Comparison of ENCODE assay signal across 1 cellular context in the genomic region with DNA sequence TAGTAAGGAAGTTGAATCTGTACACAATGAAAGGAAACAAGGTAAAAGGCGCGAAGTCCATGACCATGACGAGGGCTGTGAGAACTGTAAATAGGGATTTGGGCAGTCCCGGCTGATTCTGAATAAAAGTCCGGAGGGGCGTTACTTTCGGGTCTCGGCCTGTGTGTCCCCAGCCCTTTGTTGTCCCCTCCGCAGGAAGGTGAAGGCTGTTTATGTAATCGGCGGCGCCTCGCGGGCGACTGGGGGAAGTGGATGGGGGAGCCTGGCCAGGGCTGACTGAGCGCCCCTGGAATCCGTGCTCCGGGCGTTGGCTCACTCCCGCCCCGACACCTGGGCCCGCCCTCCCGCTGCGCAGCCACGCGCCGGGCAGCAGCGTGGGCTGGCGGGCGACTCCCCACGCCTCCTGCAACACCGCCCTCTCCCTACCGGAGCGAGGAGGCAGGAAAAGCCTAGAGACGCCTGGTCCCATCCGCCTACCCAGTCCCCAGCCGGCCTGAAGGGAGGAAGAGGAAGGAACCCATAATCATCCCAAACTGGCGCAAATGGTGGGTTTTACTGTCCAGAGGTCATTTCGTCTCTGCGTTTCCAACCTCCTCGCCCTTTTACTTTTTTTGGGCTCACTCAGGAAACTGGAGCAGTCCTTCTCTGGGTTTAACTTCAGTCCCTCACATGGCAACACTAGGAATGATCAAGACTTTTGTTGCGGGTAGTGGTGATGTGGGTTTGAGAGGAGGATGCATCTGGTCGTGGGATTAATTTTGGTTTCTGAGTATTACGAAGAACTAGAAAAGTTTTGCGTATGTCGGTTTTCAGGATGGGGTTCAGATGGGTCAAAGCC.
TF ChIP-seq lines count a peak whose summit lies in the region.

No MANE protein-coding gene starts in this region.

TF ChIP-seq in GM12878, 131 proteins besides CTCF, POLR2A, EP300 and RAD21:
- TF ChIP-seq, protein P1, sequence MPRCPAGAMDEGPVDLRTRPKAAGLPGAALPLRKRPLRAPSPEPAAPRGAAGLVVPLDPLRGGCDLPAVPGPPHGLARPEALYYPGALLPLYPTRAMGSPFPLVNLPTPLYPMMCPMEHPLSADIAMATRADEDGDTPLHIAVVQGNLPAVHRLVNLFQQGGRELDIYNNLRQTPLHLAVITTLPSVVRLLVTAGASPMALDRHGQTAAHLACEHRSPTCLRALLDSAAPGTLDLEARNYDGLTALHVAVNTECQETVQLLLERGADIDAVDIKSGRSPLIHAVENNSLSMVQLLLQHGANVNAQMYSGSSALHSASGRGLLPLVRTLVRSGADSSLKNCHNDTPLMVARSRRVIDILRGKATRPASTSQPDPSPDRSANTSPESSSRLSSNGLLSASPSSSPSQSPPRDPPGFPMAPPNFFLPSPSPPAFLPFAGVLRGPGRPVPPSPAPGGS (IDR thresholded peaks at IDR 0.05; ENCODE audit: borderline replicate concordance, insufficient read depth, low read depth, low read length, poor library complexity, severe bottlenecking), result no peak
- TF ChIP-seq RELA (IDR thresholded peaks at IDR 0.05; ENCODE audit: borderline replicate concordance, partially characterized antibody), result no peak
- no peak for TF ChIP-seq ESRRA (IDR thresholded peaks at IDR 0.05; ENCODE audit: low read length)
- TF ChIP-seq IKZF2 (IDR thresholded peaks at IDR 0.05), result no peak
- no peak for TF ChIP-seq SUPT20H (IDR thresholded peaks at IDR 0.05; ENCODE audit: borderline replicate concordance, control insufficient read depth, low read depth, low read length)
- TF ChIP-seq CHD1 (IDR thresholded peaks at IDR 0.05; ENCODE audit: low read depth, low read length), result no peak
- no peak for TF ChIP-seq RUNX3 (IDR thresholded peaks at IDR 0.05; ENCODE audit: low read length)
- TF ChIP-seq IKZF1 (conservative IDR thresholded peaks at IDR 0.05), result 0 out of 2 replicates have a peak, but pooled peaks have one; percentile 23
- TF ChIP-seq SUZ12 (IDR thresholded peaks at IDR 0.05; ENCODE audit: unreplicated experiment), result peak; percentile 78
- no peak for TF ChIP-seq EED (IDR thresholded peaks at IDR 0.05; ENCODE audit: low read depth)
- no peak for TF ChIP-seq MTA3 (IDR thresholded peaks at IDR 0.05; ENCODE audit: borderline replicate concordance, low read length)
- TF ChIP-seq NR2F1 (conservative IDR thresholded peaks at IDR 0.05), result no peak
- no peak for TF ChIP-seq EZH2 (IDR thresholded peaks at IDR 0.05; ENCODE audit: borderline replicate concordance, control insufficient read depth, low read depth, low read length)
- no peak for TF ChIP-seq POU2F2 (IDR thresholded peaks at IDR 0.05; ENCODE audit: borderline replicate concordance, low read depth, low read length)
- TF ChIP-seq TCF7 (IDR thresholded peaks at IDR 0.05; ENCODE audit: borderline replicate concordance), result no peak
TF ChIP-seq in GM12878: peak in this region for 2.
